13 cellular contexts compared by ENCODE assay signal in the genomic region with DNA sequence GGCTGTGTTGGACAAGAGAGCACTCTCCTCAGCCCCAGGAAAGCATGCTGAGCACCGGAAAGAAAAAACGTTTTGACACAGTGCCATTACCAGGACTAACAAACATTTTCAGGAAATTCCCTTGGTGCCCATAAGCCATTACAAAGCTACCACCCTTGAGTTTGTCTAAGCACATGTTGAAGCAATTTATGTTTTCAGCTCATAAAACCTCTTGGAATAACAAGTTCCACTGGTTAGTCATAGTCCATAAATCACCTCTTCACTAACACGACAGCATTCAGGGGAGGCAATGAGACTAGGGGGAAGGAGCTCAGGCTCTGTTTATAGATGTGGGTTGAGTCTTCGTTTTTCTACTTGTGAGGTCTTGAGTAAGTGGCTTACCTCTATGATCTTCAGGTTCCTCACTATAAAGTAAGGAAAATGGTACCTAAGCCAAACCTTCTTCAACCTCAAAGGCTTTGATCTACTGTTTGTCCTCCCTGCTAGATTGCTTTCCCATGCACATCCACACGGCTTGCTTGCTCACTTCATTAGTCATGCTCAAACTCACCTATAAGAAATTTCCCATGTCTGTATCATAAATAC.
DNase-seq lines count a peak whose midpoint lies in the region; ATAC-seq and TF ChIP-seq lines count a peak whose summit lies in the region.
"Had no signal": no experiment of that assay in that cellular context is flagged by ENCODE, and none has a peak within 500 bp of the region (broad histone marks: within the 10 kb centered on the region; RNA-seq: fewer than 3 reads in every experiment).

No MANE protein-coding gene starts in this region.

- ATAC-seq in Panc1, result peak; percentile 95
- no peak for ATAC-seq in GM21723 (IDR thresholded peaks at IDR 0.05; ENCODE audit: unreplicated experiment)
- ATAC-seq: T-helper 17 cell had no signal

- H3K4me1 ChIP-seq in Panc1 (ENCODE audit: control insufficient read depth, insufficient read depth, low read length), result peaks cover 10% of the 10 kb centered on the region; the same call in 1 of the 2 replicates
- H3K4me1 ChIP-seq: BE2C, suprapubic skin had no signal

- no peaks in the 10 kb centered on the region for H3K4me1 Mint-ChIP-seq in activated naive CD8-positive, alpha-beta T cell treated with anti-CD3 and anti-CD28 coated beads for 36 hours
- H3K4me1 Mint-ChIP-seq: T-helper 17 cell had no signal

- H3K27me3 ChIP-seq in AG04450 (ENCODE audit: control insufficient read depth, insufficient read depth, low read length), result no peaks in the 10 kb centered on the region
- no peaks in the 10 kb centered on the region for H3K27me3 ChIP-seq in Panc1 (ENCODE audit: control insufficient read depth, insufficient read depth, low read length)
- H3K27me3 ChIP-seq: suprapubic skin had no signal

- POLR2A ChIA-PET in AG04450 (lab: Yijun Ruan, JAX) (interaction anchor here (1.1 kb wide), 2 partner anchors 32 to 132 kb away, joined by 4 to 5 read pairs; no protein-coding TSS in a partner anchor), Panc1 (lab: Charles Lee) (no interaction called here)

- H3K27ac Mint-ChIP-seq in activated naive CD8-positive, alpha-beta T cell treated with anti-CD3 and anti-CD28 coated beads for 36 hours, result no peak overlapping the region
- H3K27ac Mint-ChIP-seq: T-helper 17 cell had no signal

- in situ Hi-C loops in Panc1 (cut with HindIII; ENCODE audit: low pct_unique_long_range_greater_than_20kb, low sequenced_read_pairs), result no loop called here

- no peak overlapping the region for H3K4me3 ChIP-seq in AG04450 (ENCODE audit: low read depth, low read length)
- H3K4me3 ChIP-seq in HFF-Myc (replicated peaks; ENCODE audit: low read depth, low read length), result no peak overlapping the region
- H3K4me3 ChIP-seq in Panc1 (ENCODE audit: low read depth in 2 of 2, low read length in 2 of 2), result 0 out of 4 replicates have a peak overlapping the region, but pooled peaks of 1 of the 2 experiments have one; percentile 1
- no peak overlapping the region for H3K4me3 ChIP-seq in fibroblast of villous mesenchyme (ENCODE audit: low read depth, low read length)
- H3K4me3 ChIP-seq: suprapubic skin had no signal

- no peaks in the 10 kb centered on the region for H3K36me3 Mint-ChIP-seq in activated naive CD8-positive, alpha-beta T cell treated with anti-CD3 and anti-CD28 coated beads for 36 hours

- H3K36me3 ChIP-seq in Panc1 (ENCODE audit: control insufficient read depth, insufficient read depth, low read length), result no peaks in the 10 kb centered on the region
- H3K36me3 ChIP-seq: BE2C, suprapubic skin had no signal

- DNase-seq in AG04450 (ENCODE audit: low read depth, low spot score) (peak; percentile 32), HFF-Myc (ENCODE audit: extremely low read depth, low read depth) (peak; percentile 24), Panc1 (ENCODE audit: low read depth, low spot score) (peak; percentile 94), fibroblast of villous mesenchyme (ENCODE audit: low read depth) (peak; percentile 90), posterior cingulate gyrus (no peak)
- DNase-seq in activated naive CD8-positive, alpha-beta T cell treated with anti-CD3 and anti-CD28 coated beads for 36 hours, result no peak
- no peak for DNase-seq in stimulated activated CD4-positive, alpha-beta T cell treated with anti-CD3 and anti-CD28 coated beads, Interleukin-2, amount 100 ng/mL, for 24 hours
- DNase-seq: BE2C, KBM-7, midbrain, T-helper 17 cell had no signal

- no peaks in the 10 kb centered on the region for H3K9me3 Mint-ChIP-seq in activated naive CD8-positive, alpha-beta T cell treated with anti-CD3 and anti-CD28 coated beads for 36 hours

- H3K9me3 ChIP-seq in AG04450 (ENCODE audit: control insufficient read depth, insufficient read depth, low read length) (no peaks in the 10 kb centered on the region), Panc1 (ENCODE audit: control insufficient read depth, insufficient read depth, low read depth, low read length) (no peaks in the 10 kb centered on the region)
- H3K9me3 ChIP-seq: BE2C, suprapubic skin had no signal

- peaks cover 43% of the 10 kb centered on the region for H3K27me3 Mint-ChIP-seq in activated naive CD8-positive, alpha-beta T cell treated with anti-CD3 and anti-CD28 coated beads for 36 hours

- TF ChIP-seq CTCF in AG04450 (IDR thresholded peaks at IDR 0.05; ENCODE audit: low read depth, low read length) (no peak), HFF-Myc (IDR thresholded peaks at IDR 0.05; ENCODE audit: low read depth, low read length, missing control alignments) (no peak), Panc1 (IDR thresholded peaks at IDR 0.05) (no peak), fibroblast of villous mesenchyme (IDR thresholded peaks at IDR 0.05; ENCODE audit: insufficient read depth, low read depth, low read length) (no peak)

- intact Hi-C loops in Panc1 (cut with micrococcal nuclease; ENCODE audit: unreplicated experiment) (no loop called here), posterior cingulate gyrus (cut with DNase I) (no loop called here)

- BruUV-seq in Panc1 (replicated peaks; lab: Mats Ljungman, UMichigan), result no TSS peak

- CTCF ChIA-PET in AG04450 (lab: Charles Lee) (interaction anchor here (0.5 to 1.8 kb wide), 5 partner anchors 11 to 141 kb away, joined by 3 to 5 read pairs (median 3); partner anchors contain the start of gene DRD1), Panc1 (lab: Charles Lee) (no interaction called here)

- no peak overlapping the region for H3K4me3 Mint-ChIP-seq in activated naive CD8-positive, alpha-beta T cell treated with anti-CD3 and anti-CD28 coated beads for 36 hours
- H3K4me3 Mint-ChIP-seq: T-helper 17 cell had no signal

- H3K27ac ChIP-seq in AG04450 (ENCODE audit: low read depth, low read length) (no peak overlapping the region), Panc1 (ENCODE audit: low read length) (peak overlapping the region; percentile 67)
- H3K27ac ChIP-seq: suprapubic skin had no signal

Comparison
In these comparisons a context has a peak if more than half of its experiments do, and no peak if none do; other contexts are left out.
1. DNase-seq: peak in AG04450 (single experiment), HFF-Myc (single experiment), Panc1 (single experiment) and fibroblast of villous mesenchyme (single experiment); none in activated naive CD8-positive, alpha-beta T cell treated with anti-CD3 and anti-CD28 coated beads for 36 hours (single experiment), posterior cingulate gyrus (0 of 10) and stimulated activated CD4-positive, alpha-beta T cell treated with anti-CD3 and anti-CD28 coated beads, Interleukin-2, amount 100 ng/mL, for 24 hours (0 of 2).